Comparison of ENCODE assay signal across 1 cellular context in the genomic region with DNA sequence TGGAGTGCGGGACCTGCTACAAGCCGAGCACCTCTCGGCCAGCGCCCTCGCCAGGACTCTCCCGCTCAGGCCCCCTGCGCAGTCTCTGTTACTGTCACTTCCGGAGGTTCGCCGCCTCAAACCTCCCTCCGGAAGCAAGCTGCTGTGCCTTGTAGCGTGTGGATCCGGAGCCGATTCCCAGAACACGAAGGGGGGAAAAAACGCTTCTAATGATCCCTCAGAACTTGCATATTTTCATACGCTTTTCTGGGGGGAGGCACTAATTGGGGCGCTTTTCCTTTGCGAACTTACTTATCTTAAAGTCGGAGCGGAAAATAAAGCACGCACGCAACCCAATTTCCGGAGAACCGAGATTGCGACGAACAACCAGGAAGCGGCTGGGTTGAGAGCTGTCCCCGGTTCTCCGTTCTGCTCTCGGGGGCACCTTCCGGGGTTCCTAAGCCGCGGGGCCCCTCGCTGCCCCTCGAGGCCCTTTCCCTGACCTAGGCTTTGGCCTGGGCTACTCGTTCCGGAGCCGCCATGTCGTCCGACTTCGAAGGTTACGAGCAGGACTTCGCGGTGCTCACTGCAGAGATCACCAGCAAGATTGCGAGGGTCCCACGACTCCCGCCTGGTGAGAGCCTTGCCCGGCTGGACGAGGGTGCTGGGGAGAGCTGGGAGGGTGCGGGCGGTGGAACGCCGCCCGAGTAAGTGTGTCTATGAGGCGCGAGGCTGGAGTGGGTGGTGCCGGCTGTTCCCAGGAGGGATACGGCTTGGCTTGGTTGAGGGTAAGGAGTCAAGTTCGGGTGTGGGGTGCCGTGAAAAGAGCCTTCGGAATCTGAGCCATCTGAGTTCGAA.
TF ChIP-seq lines count a peak whose summit lies in the region.

A gene (plus strand): TSS at position 361 of the 837 bp plus-strand sequence. CDS start 159 bp downstream, at position 520.
A gene with protein sequence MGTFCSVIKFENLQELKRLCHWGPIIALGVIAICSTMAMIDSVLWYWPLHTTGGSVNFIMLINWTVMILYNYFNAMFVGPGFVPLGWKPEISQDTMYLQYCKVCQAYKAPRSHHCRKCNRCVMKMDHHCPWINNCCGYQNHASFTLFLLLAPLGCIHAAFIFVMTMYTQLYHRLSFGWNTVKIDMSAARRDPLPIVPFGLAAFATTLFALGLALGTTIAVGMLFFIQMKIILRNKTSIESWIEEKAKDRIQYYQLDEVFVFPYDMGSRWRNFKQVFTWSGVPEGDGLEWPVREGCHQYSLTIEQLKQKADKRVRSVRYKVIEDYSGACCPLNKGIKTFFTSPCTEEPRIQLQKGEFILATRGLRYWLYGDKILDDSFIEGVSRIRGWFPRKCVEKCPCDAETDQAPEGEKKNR (minus strand): TSS at position 60 of the 837 bp plus-strand sequence. CDS start 1,478 bp downstream, outside the sequence.

TF ChIP-seq in HepG2, 621 proteins besides CTCF, POLR2A, EP300 and RAD21 (continued from another document and continues in another):
- TF ChIP-seq FOXK1 (CRISPR knock-in tag; IDR thresholded peaks at IDR 0.05; ENCODE audit: borderline replicate concordance, low read depth): peak; percentile 10; the same call in 1 of the 2 replicates
- TF ChIP-seq, protein P1, sequence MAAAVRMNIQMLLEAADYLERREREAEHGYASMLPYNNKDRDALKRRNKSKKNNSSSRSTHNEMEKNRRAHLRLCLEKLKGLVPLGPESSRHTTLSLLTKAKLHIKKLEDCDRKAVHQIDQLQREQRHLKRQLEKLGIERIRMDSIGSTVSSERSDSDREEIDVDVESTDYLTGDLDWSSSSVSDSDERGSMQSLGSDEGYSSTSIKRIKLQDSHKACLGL (CRISPR knock-in tag; IDR thresholded peaks at IDR 0.05): no peak; the same call in 1 of the 2 replicates
- 0 out of 2 replicates have a peak, but pooled peaks have one; percentile 9 for TF ChIP-seq ZKSCAN8 (CRISPR knock-in tag; IDR thresholded peaks at IDR 0.05; ENCODE audit: borderline replicate concordance)
- TF ChIP-seq SP5 (CRISPR knock-in tag; IDR thresholded peaks at IDR 0.05; ENCODE audit: borderline replicate concordance, low read depth): 0 out of 2 replicates have a peak, but pooled peaks have one; percentile 27
- TF ChIP-seq RBAK (CRISPR knock-in tag; IDR thresholded peaks at IDR 0.05): no peak
- no peak; the same call in 1 of the 2 replicates for TF ChIP-seq DR1 (CRISPR knock-in tag; IDR thresholded peaks at IDR 0.05)
- TF ChIP-seq, protein P2, sequence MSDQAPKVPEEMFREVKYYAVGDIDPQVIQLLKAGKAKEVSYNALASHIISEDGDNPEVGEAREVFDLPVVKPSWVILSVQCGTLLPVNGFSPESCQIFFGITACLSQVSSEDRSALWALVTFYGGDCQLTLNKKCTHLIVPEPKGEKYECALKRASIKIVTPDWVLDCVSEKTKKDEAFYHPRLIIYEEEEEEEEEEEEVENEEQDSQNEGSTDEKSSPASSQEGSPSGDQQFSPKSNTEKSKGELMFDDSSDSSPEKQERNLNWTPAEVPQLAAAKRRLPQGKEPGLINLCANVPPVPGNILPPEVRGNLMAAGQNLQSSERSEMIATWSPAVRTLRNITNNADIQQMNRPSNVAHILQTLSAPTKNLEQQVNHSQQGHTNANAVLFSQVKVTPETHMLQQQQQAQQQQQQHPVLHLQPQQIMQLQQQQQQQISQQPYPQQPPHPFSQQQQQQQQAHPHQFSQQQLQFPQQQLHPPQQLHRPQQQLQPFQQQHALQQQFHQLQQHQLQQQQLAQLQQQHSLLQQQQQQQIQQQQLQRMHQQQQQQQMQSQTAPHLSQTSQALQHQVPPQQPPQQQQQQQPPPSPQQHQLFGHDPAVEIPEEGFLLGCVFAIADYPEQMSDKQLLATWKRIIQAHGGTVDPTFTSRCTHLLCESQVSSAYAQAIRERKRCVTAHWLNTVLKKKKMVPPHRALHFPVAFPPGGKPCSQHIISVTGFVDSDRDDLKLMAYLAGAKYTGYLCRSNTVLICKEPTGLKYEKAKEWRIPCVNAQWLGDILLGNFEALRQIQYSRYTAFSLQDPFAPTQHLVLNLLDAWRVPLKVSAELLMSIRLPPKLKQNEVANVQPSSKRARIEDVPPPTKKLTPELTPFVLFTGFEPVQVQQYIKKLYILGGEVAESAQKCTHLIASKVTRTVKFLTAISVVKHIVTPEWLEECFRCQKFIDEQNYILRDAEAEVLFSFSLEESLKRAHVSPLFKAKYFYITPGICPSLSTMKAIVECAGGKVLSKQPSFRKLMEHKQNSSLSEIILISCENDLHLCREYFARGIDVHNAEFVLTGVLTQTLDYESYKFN (CRISPR knock-in tag; conservative IDR thresholded peaks at IDR 0.05): no peak; the same call in none of the 2 replicates
- TF ChIP-seq, protein P3, sequence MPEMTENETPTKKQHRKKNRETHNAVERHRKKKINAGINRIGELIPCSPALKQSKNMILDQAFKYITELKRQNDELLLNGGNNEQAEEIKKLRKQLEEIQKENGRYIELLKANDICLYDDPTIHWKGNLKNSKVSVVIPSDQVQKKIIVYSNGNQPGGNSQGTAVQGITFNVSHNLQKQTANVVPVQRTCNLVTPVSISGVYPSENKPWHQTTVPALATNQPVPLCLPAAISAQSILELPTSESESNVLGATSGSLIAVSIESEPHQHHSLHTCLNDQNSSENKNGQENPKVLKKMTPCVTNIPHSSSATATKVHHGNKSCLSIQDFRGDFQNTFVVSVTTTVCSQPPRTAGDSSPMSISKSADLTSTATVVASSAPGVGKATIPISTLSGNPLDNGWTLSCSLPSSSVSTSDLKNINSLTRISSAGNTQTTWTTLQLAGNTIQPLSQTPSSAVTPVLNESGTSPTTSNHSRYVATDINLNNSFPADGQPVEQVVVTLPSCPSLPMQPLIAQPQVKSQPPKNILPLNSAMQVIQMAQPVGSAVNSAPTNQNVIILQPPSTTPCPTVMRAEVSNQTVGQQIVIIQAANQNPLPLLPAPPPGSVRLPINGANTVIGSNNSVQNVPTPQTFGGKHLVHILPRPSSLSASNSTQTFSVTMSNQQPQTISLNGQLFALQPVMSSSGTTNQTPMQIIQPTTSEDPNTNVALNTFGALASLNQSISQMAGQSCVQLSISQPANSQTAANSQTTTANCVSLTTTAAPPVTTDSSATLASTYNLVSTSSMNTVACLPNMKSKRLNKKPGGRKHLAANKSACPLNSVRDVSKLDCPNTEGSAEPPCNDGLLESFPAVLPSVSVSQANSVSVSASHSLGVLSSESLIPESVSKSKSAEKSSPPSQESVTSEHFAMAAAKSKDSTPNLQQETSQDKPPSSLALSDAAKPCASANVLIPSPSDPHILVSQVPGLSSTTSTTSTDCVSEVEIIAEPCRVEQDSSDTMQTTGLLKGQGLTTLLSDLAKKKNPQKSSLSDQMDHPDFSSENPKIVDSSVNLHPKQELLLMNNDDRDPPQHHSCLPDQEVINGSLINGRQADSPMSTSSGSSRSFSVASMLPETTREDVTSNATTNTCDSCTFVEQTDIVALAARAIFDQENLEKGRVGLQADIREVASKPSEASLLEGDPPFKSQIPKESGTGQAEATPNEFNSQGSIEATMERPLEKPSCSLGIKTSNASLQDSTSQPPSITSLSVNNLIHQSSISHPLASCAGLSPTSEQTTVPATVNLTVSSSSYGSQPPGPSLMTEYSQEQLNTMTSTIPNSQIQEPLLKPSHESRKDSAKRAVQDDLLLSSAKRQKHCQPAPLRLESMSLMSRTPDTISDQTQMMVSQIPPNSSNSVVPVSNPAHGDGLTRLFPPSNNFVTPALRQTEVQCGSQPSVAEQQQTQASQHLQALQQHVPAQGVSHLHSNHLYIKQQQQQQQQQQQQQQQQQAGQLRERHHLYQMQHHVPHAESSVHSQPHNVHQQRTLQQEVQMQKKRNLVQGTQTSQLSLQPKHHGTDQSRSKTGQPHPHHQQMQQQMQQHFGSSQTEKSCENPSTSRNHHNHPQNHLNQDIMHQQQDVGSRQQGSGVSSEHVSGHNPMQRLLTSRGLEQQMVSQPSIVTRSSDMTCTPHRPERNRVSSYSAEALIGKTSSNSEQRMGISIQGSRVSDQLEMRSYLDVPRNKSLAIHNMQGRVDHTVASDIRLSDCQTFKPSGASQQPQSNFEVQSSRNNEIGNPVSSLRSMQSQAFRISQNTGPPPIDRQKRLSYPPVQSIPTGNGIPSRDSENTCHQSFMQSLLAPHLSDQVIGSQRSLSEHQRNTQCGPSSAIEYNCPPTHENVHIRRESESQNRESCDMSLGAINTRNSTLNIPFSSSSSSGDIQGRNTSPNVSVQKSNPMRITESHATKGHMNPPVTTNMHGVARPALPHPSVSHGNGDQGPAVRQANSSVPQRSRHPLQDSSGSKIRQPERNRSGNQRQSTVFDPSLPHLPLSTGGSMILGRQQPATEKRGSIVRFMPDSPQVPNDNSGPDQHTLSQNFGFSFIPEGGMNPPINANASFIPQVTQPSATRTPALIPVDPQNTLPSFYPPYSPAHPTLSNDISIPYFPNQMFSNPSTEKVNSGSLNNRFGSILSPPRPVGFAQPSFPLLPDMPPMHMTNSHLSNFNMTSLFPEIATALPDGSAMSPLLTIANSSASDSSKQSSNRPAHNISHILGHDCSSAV (CRISPR knock-in tag; IDR thresholded peaks at IDR 0.05; ENCODE audit: borderline replicate concordance): no peak
- peak; percentile 53 for TF ChIP-seq ETV5 (CRISPR knock-in tag; IDR thresholded peaks at IDR 0.05; ENCODE audit: borderline replicate concordance)
- TF ChIP-seq, protein P4, sequence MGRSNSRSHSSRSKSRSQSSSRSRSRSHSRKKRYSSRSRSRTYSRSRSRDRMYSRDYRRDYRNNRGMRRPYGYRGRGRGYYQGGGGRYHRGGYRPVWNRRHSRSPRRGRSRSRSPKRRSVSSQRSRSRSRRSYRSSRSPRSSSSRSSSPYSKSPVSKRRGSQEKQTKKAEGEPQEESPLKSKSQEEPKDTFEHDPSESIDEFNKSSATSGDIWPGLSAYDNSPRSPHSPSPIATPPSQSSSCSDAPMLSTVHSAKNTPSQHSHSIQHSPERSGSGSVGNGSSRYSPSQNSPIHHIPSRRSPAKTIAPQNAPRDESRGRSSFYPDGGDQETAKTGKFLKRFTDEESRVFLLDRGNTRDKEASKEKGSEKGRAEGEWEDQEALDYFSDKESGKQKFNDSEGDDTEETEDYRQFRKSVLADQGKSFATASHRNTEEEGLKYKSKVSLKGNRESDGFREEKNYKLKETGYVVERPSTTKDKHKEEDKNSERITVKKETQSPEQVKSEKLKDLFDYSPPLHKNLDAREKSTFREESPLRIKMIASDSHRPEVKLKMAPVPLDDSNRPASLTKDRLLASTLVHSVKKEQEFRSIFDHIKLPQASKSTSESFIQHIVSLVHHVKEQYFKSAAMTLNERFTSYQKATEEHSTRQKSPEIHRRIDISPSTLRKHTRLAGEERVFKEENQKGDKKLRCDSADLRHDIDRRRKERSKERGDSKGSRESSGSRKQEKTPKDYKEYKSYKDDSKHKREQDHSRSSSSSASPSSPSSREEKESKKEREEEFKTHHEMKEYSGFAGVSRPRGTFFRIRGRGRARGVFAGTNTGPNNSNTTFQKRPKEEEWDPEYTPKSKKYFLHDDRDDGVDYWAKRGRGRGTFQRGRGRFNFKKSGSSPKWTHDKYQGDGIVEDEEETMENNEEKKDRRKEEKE (IDR thresholded peaks at IDR 0.05): no peak
- TF ChIP-seq ZFP1 (CRISPR knock-in tag; IDR thresholded peaks at IDR 0.05): 0 out of 2 replicates have a peak, but pooled peaks have one; percentile 20
- TF ChIP-seq CREB1 (IDR thresholded peaks at IDR 0.05): peak; percentile 69
- TF ChIP-seq CREB1 (CRISPR knock-in tag; IDR thresholded peaks at IDR 0.05): peak; percentile 89
- TF ChIP-seq, protein P5, sequence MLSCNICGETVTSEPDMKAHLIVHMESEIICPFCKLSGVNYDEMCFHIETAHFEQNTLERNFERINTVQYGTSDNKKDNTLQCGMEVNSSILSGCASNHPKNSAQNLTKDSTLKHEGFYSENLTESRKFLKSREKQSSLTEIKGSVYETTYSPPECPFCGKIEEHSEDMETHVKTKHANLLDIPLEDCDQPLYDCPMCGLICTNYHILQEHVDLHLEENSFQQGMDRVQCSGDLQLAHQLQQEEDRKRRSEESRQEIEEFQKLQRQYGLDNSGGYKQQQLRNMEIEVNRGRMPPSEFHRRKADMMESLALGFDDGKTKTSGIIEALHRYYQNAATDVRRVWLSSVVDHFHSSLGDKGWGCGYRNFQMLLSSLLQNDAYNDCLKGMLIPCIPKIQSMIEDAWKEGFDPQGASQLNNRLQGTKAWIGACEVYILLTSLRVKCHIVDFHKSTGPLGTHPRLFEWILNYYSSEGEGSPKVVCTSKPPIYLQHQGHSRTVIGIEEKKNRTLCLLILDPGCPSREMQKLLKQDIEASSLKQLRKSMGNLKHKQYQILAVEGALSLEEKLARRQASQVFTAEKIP (CRISPR knock-in tag; IDR thresholded peaks at IDR 0.05; ENCODE audit: borderline replicate concordance): no peak
- TF ChIP-seq ZNF768 (CRISPR knock-in tag; IDR thresholded peaks at IDR 0.05): peak; percentile 32; the same call in 1 of the 2 replicates
- TF ChIP-seq ZNF510 (CRISPR knock-in tag; IDR thresholded peaks at IDR 0.05; ENCODE audit: low read depth): peak; percentile 60; the same call in 1 of the 2 replicates
- 0 out of 2 replicates have a peak, but pooled peaks have one; percentile 24 for TF ChIP-seq ZNF550 (CRISPR knock-in tag; IDR thresholded peaks at IDR 0.05; ENCODE audit: borderline replicate concordance)
- TF ChIP-seq ZNF335 (CRISPR knock-in tag; IDR thresholded peaks at IDR 0.05): no peak
- TF ChIP-seq DMAP1 (CRISPR knock-in tag; IDR thresholded peaks at IDR 0.05): no peak; the same call in 1 of the 2 replicates
- no peak for TF ChIP-seq FOXA1 (IDR thresholded peaks at IDR 0.05)
- no peak for TF ChIP-seq FOXA1 (CRISPR knock-in tag; IDR thresholded peaks at IDR 0.05)
- TF ChIP-seq, protein P6, sequence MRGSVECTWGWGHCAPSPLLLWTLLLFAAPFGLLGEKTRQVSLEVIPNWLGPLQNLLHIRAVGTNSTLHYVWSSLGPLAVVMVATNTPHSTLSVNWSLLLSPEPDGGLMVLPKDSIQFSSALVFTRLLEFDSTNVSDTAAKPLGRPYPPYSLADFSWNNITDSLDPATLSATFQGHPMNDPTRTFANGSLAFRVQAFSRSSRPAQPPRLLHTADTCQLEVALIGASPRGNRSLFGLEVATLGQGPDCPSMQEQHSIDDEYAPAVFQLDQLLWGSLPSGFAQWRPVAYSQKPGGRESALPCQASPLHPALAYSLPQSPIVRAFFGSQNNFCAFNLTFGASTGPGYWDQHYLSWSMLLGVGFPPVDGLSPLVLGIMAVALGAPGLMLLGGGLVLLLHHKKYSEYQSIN (CRISPR knock-in tag; IDR thresholded peaks at IDR 0.05; ENCODE audit: borderline replicate concordance): 0 out of 2 replicates have a peak, but pooled peaks have one; percentile 23
- peak; percentile 92; the same call in 1 of the 2 replicates for TF ChIP-seq ZFP82 (CRISPR knock-in tag; IDR thresholded peaks at IDR 0.05; ENCODE audit: borderline replicate concordance)
- peak; percentile 71 for TF ChIP-seq KMT2B (CRISPR knock-in tag; IDR thresholded peaks at IDR 0.05)
- TF ChIP-seq RFX3 (CRISPR knock-in tag; IDR thresholded peaks at IDR 0.05): no peak
- no peak for TF ChIP-seq THYN1 (CRISPR knock-in tag; IDR thresholded peaks at IDR 0.05; ENCODE audit: borderline replicate concordance, low read depth)
- TF ChIP-seq, protein P7, sequence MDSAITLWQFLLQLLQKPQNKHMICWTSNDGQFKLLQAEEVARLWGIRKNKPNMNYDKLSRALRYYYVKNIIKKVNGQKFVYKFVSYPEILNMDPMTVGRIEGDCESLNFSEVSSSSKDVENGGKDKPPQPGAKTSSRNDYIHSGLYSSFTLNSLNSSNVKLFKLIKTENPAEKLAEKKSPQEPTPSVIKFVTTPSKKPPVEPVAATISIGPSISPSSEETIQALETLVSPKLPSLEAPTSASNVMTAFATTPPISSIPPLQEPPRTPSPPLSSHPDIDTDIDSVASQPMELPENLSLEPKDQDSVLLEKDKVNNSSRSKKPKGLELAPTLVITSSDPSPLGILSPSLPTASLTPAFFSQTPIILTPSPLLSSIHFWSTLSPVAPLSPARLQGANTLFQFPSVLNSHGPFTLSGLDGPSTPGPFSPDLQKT (CRISPR knock-in tag; IDR thresholded peaks at IDR 0.05; ENCODE audit: borderline replicate concordance): no peak
- no peak for TF ChIP-seq RAD51 (IDR thresholded peaks at IDR 0.05; ENCODE audit: borderline replicate concordance)
